Comparison of ENCODE assay signal across 15 cellular contexts in the genomic region with DNA sequence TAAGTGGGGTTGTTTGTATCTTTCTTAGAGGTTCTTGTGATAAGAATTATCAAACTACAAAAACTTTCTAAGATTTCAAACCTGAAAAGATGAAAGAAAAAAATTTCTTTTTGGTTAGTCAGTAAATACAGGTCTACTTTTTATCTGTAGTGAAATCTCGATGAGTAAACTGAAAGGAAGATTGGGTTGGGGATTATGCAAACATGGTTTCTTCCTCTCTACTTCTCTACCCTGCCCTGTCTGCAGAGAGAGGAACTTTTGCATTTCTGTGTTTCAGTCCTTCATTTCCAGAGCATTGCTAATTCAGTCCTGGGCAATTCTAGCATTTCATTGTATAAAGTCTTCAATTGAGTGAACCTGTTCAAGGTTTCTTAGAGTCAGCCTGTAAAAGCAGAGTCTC. TPM values are rescaled to one million over a fixed set of nuclear protein-coding genes. Genes with fewer than 3 reads are reported as not detected.
DNase-seq lines count a peak whose midpoint lies in the region; ATAC-seq and TF ChIP-seq lines count a peak whose summit lies in the region.
"Had no signal": no experiment of that assay in that cellular context is flagged by ENCODE, and none has a peak within 500 bp of the region (broad histone marks: within the 10 kb centered on the region; RNA-seq: fewer than 3 reads in every experiment).

No MANE protein-coding gene starts in this region.

- intact Hi-C loops in activated CD4-positive, alpha-beta T cell treated with anti-CD3 and anti-CD28 coated beads, Interleukin-2, amount 10 ng/mL, durations not matched to agents 24 days and 14 days (cut with micrococcal nuclease) = loop anchor here (1.0 to 10.0 kb wide), 7 partner anchors 32 to 1167 kb away; no protein-coding TSS in a partner anchor

- no peaks in the 10 kb centered on the region for H3K27me3 Mint-ChIP-seq in activated CD4-positive, alpha-beta T cell treated with anti-CD3 and anti-CD28 coated beads, Interleukin-2, amount 10 ng/mL, durations not matched to agents 24 days and 14 days

- TF ChIP-seq CTCF in epithelial cell of esophagus (IDR thresholded peaks at IDR 0.05; ENCODE audit: insufficient read depth, low read depth, low read length, missing control alignments) = no peak

- H3K4me3 Mint-ChIP-seq in activated CD4-positive, alpha-beta T cell treated with anti-CD3 and anti-CD28 coated beads, Interleukin-2, amount 10 ng/mL, durations not matched to agents 24 days and 14 days = peak overlapping the region; percentile 65
- H3K4me3 Mint-ChIP-seq: stimulated activated naive B cell treated with anti-CD40 and anti-IgM and Interleukin-4, amounts not matched to agents 10 μg/mL and 1 μg/mL and 100 μg/mL, for 72 hours had no signal

- H3K9me3 Mint-ChIP-seq in activated CD4-positive, alpha-beta T cell treated with anti-CD3 and anti-CD28 coated beads, Interleukin-2, amount 10 ng/mL, durations not matched to agents 24 days and 14 days = peaks cover 4% of the 10 kb centered on the region
- H3K9me3 Mint-ChIP-seq: stimulated activated naive B cell treated with anti-CD40 and anti-IgM and Interleukin-4, amounts not matched to agents 10 μg/mL and 1 μg/mL and 100 μg/mL, for 72 hours had no signal

- no peak overlapping the region for H3K4me3 ChIP-seq in epithelial cell of esophagus (ENCODE audit: low read length)
- H3K4me3 ChIP-seq: heart left ventricle, lung had no signal

- peak; percentile 57 for ATAC-seq in HG02642 (IDR thresholded peaks at IDR 0.05; ENCODE audit: poor library complexity, unreplicated experiment)
- no peak for ATAC-seq in GM21381 (IDR thresholded peaks at IDR 0.05; ENCODE audit: unreplicated experiment)
- ATAC-seq: heart left ventricle; HepG2; stimulated activated naive B cell treated with anti-CD40 and anti-IgM and Interleukin-4, amounts not matched to agents 10 μg/mL and 1 μg/mL and 100 μg/mL, for 72 hours had no signal

- H3K4me1 Mint-ChIP-seq in activated CD4-positive, alpha-beta T cell treated with anti-CD3 and anti-CD28 coated beads, Interleukin-2, amount 10 ng/mL, durations not matched to agents 24 days and 14 days = peaks cover 55% of the 10 kb centered on the region
- H3K4me1 Mint-ChIP-seq: stimulated activated naive B cell treated with anti-CD40 and anti-IgM and Interleukin-4, amounts not matched to agents 10 μg/mL and 1 μg/mL and 100 μg/mL, for 72 hours had no signal

- DNase-seq in activated CD4-positive, alpha-beta T cell treated with anti-CD3 and anti-CD28 coated beads, Interleukin-2, amount 10 ng/mL, durations not matched to agents 24 days and 14 days = peak; percentile 70
- no peak for DNase-seq in activated CD4-positive, alpha-beta T cell treated with anti-CD3 and anti-CD28 coated beads, Interleukin-2, amount 50 U/mL, for 1 hour
- DNase-seq in NOMO-1 (lab: John Stamatoyannopoulos, UW; ENCODE audit: unreplicated experiment in 2 of 2) (peak; percentile 4 to 73), epithelial cell of esophagus (ENCODE audit: low read depth) (peak; percentile 4), NCI-H526 (lab: John Stamatoyannopoulos, UW) (no peak), NCI-H2107 treated with DMSO at 0.1 percent for 48 hours (lab: John Stamatoyannopoulos, UW; ENCODE audit: unreplicated experiment) (no peak)
- DNase-seq: aorta; heart left ventricle; RPMI8226; stimulated activated naive B cell treated with anti-CD40 and anti-IgM and Interleukin-4, amounts not matched to agents 10 μg/mL and 1 μg/mL and 100 μg/mL, for 72 hours had no signal

- H3K27ac Mint-ChIP-seq in activated CD4-positive, alpha-beta T cell treated with anti-CD3 and anti-CD28 coated beads, Interleukin-2, amount 10 ng/mL, durations not matched to agents 24 days and 14 days = peak overlapping the region; percentile 82
- H3K27ac Mint-ChIP-seq: stimulated activated naive B cell treated with anti-CD40 and anti-IgM and Interleukin-4, amounts not matched to agents 10 μg/mL and 1 μg/mL and 100 μg/mL, for 72 hours had no signal

- peaks cover 7% of the 10 kb centered on the region for H3K36me3 Mint-ChIP-seq in activated CD4-positive, alpha-beta T cell treated with anti-CD3 and anti-CD28 coated beads, Interleukin-2, amount 10 ng/mL, durations not matched to agents 24 days and 14 days (ENCODE audit: low read depth)
- H3K36me3 Mint-ChIP-seq: stimulated activated naive B cell treated with anti-CD40 and anti-IgM and Interleukin-4, amounts not matched to agents 10 μg/mL and 1 μg/mL and 100 μg/mL, for 72 hours had no signal

RNA-seq across cellular contexts. Expression of gene IL2, which starts 51.6 kb away (rescaled TPM):
- total RNA-seq in activated CD4-positive, alpha-beta T cell treated with anti-CD3 and anti-CD28 coated beads, Interleukin-2, amount 10 ng/mL, durations not matched to agents 24 days and 14 days = 965 and 976 TPM in 2 replicates
- total RNA-seq: aorta, heart left ventricle, HepG2, osteocyte had no signal

Comparison
In these comparisons a context has a peak if more than half of its experiments do, and no peak if none do; other contexts are left out.
1. DNase-seq: peak in activated CD4-positive, alpha-beta T cell treated with anti-CD3 and anti-CD28 coated beads, Interleukin-2, amount 10 ng/mL, durations not matched to agents 24 days and 14 days (single experiment), NOMO-1 (2 of 2) and epithelial cell of esophagus (single experiment); none in activated CD4-positive, alpha-beta T cell treated with anti-CD3 and anti-CD28 coated beads, Interleukin-2, amount 50 U/mL, for 1 hour (single experiment), NCI-H526 (0 of 2) and NCI-H2107 treated with DMSO at 0.1 percent for 48 hours (single experiment).